ENCODE assay signal across 15 cellular contexts in genomic region chr11:89495951-89496350, GRCh38. TPM values are rescaled to one million over a fixed set of nuclear protein-coding genes. Genes with fewer than 3 reads are reported as not detected.
A peak's percentile ranks its signal among the peaks of the same experiment; 100 is the strongest.
DNase-seq lines count a peak whose midpoint lies in the region; ATAC-seq and TF ChIP-seq lines count a peak whose summit lies in the region.
"Had no signal": no experiment of that assay in that cellular context is flagged by ENCODE, and none has a peak within 500 bp of the region (broad histone marks: within the 10 kb centered on the region; RNA-seq: fewer than 3 reads in every experiment).

No MANE protein-coding gene starts in this region.

- peaks cover under 1% of the 10 kb centered on the region for H3K4me1 Mint-ChIP-seq in activated naive CD4-positive, alpha-beta T cell treated with anti-CD3 and anti-CD28 coated beads for 36 hours (ENCODE audit: low read depth)
- H3K4me1 Mint-ChIP-seq: activated CD4-positive, alpha-beta T cell treated with anti-CD3 and anti-CD28 coated beads, Interleukin-2, amount 10 ng/mL, durations not matched to agents 7 days and 5 days had no signal

- 63% methylated on average over 3 of the region's 3 CpGs for WGBS in prostate gland

- H3K36me3 Mint-ChIP-seq in activated naive CD4-positive, alpha-beta T cell treated with anti-CD3 and anti-CD28 coated beads for 36 hours (ENCODE audit: low read depth) = no peaks in the 10 kb centered on the region

- no peaks in the 10 kb centered on the region for H3K36me3 ChIP-seq in prostate gland
- H3K36me3 ChIP-seq: adrenal gland had no signal

- H3K27ac Mint-ChIP-seq in activated naive CD4-positive, alpha-beta T cell treated with anti-CD3 and anti-CD28 coated beads for 36 hours = no peak overlapping the region
- H3K27ac Mint-ChIP-seq: activated CD4-positive, alpha-beta T cell treated with anti-CD3 and anti-CD28 coated beads, Interleukin-2, amount 10 ng/mL, durations not matched to agents 7 days and 5 days had no signal

- CTCF ChIA-PET in activated naive CD4-positive, alpha-beta T cell treated with anti-CD3 and anti-CD28 coated beads for 36 hours (lab: Charles Lee) = no interaction called here

- H3K4me1 ChIP-seq in prostate gland (replicated peaks) = no peaks in the 10 kb centered on the region
- H3K4me1 ChIP-seq: adrenal gland had no signal

- H3K27ac ChIP-seq in prostate gland = no peak overlapping the region
- H3K27ac ChIP-seq: adrenal gland, C4-2B had no signal

- no peaks in the 10 kb centered on the region for H3K9me3 ChIP-seq in prostate gland
- H3K9me3 ChIP-seq: adrenal gland had no signal

- ATAC-seq in HG02970 (IDR thresholded peaks at IDR 0.05; ENCODE audit: low FRiP score, unreplicated experiment) = no peak

- no peaks in the 10 kb centered on the region for H3K27me3 ChIP-seq in prostate gland (replicated peaks; ENCODE audit: insufficient read depth)
- H3K27me3 ChIP-seq: adrenal gland had no signal

- intact Hi-C loops in activated naive CD4-positive, alpha-beta T cell treated with anti-CD3 and anti-CD28 coated beads for 36 hours (cut with micrococcal nuclease) = no loop called here
- intact Hi-C loops in prostate gland (cut with DNase I) = no loop called here

- H3K4me3 ChIP-seq in fibroblast of mammary gland (ENCODE audit: control insufficient read depth, low read depth, low read length) (no peak overlapping the region), prostate gland (no peak overlapping the region)
- H3K4me3 ChIP-seq: adrenal gland had no signal

- peaks cover 13% of the 10 kb centered on the region for H3K27me3 Mint-ChIP-seq in activated naive CD4-positive, alpha-beta T cell treated with anti-CD3 and anti-CD28 coated beads for 36 hours (ENCODE audit: low read depth)

- DNase-seq in AG20443 (ENCODE audit: low spot score) (peak; percentile 73), RPMI7951 (ENCODE audit: low read depth) (peak; percentile 73), fibroblast of mammary gland (ENCODE audit: low read depth) (peak; percentile 82), non-pigmented ciliary epithelial cell (ENCODE audit: low read depth) (peak; percentile 94), activated gamma-delta T cell treated with Interleukin-2 at 50 U/mL for 16 hours (no peak), prostate gland (ENCODE audit: low spot score) (no peak)
- no peak for DNase-seq in activated naive CD4-positive, alpha-beta T cell treated with anti-CD3 and anti-CD28 coated beads for 36 hours
- DNase-seq: activated CD4-positive, alpha-beta T cell treated with anti-CD3 and anti-CD28 coated beads, Interleukin-2, amount 10 ng/mL, durations not matched to agents 7 days and 5 days; adrenal gland; hippocampal formation; NCI-H1436; SHP77 had no signal

- TF ChIP-seq POLR2A in prostate gland (IDR thresholded peaks at IDR 0.05) = no peak

- TF ChIP-seq CTCF in fibroblast of mammary gland (conservative IDR thresholded peaks at IDR 0.05; ENCODE audit: control insufficient read depth, insufficient read depth, low read depth, low read length) (no peak), prostate gland (IDR thresholded peaks at IDR 0.05) (no peak)

- H3K9me3 Mint-ChIP-seq in activated naive CD4-positive, alpha-beta T cell treated with anti-CD3 and anti-CD28 coated beads for 36 hours = no peaks in the 10 kb centered on the region
- H3K9me3 Mint-ChIP-seq: activated CD4-positive, alpha-beta T cell treated with anti-CD3 and anti-CD28 coated beads, Interleukin-2, amount 10 ng/mL, durations not matched to agents 7 days and 5 days; nephron had no signal

- H3K4me3 Mint-ChIP-seq in activated naive CD4-positive, alpha-beta T cell treated with anti-CD3 and anti-CD28 coated beads for 36 hours = no peak overlapping the region
- H3K4me3 Mint-ChIP-seq: activated CD4-positive, alpha-beta T cell treated with anti-CD3 and anti-CD28 coated beads, Interleukin-2, amount 10 ng/mL, durations not matched to agents 7 days and 5 days; nephron had no signal

RNA-seq across cellular contexts. Expression of gene NOX4, which starts 4.8 kb away (rescaled TPM):
- total RNA-seq in RPMI7951 (2014; rRNA removed; shearing (Covaris generic)) = 0.24 and 2.1 TPM in 2 replicates
- total RNA-seq in activated naive CD4-positive, alpha-beta T cell treated with anti-CD3 and anti-CD28 coated beads for 36 hours = not detected
- total RNA-seq in prostate gland = 1 to 10 TPM in 1 of 2 donors, under 1 TPM in 1; 0.62 to 1.6 TPM
- total RNA-seq: activated CD4-positive, alpha-beta T cell treated with anti-CD3 and anti-CD28 coated beads, Interleukin-2, amount 10 ng/mL, durations not matched to agents 7 days and 5 days had no signal

Comparison
In these comparisons a context has a peak if more than half of its experiments do, and no peak if none do; other contexts are left out.
1. DNase-seq: peak in AG20443 (single experiment), RPMI7951 (single experiment), fibroblast of mammary gland (single experiment) and non-pigmented ciliary epithelial cell (single experiment); none in activated naive CD4-positive, alpha-beta T cell treated with anti-CD3 and anti-CD28 coated beads for 36 hours (single experiment), activated gamma-delta T cell treated with Interleukin-2 at 50 U/mL for 16 hours (single experiment) and prostate gland (single experiment).